ENCODE assay signal across 1 cellular context in the genomic region with DNA sequence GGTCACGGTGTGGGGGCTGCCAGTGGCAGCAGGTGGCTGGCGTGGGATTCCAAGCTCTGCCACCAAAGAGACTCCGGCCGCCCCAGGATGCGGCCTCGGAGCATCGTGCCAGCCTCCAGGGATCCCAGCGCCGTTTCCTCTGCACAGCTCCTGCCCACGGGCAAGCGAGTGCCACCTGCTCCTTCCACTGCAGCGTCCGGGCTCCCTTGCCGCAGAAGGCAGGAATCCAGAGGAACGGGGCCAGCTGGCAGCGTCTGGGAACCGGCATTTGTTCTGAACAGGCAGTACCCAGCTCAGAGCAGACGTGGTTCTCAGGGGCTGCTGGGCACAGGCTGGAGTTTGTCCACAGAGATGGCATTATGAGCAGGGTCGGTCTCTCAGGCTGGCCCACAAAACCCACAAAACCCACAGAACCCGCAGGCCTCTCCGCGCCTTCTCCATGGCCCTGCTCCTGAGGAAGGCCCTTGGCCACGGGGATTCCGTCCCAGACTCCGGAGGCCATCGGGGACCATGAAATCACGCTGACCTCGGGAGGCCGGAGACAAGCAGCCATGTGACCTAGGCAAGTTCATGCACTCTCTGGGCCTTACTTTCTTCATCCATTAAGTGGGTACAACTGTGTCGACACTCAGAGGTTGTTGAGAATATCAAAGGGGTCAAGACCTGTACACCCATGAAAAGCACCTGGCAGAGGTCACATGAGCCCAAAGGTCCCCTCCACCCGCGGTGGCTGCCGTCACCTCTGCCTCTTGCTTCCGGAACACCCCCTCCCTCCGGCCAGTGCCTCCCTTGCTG.
TF ChIP-seq lines count a peak whose summit lies in the region.

No MANE protein-coding gene starts in this region.

TF ChIP-seq in K562, 482 proteins besides CTCF, POLR2A, EP300 and RAD21 (continued from another document):
- TF ChIP-seq CEBPB (tag; IDR thresholded peaks at IDR 0.05), result 0 out of 2 replicates have a peak, but pooled peaks have one; percentile 20
- TF ChIP-seq KDM1A (IDR thresholded peaks at IDR 0.05), result peak in 1 of 2 experiments; percentile 51; a peak in 1 of 4 replicates
- TF ChIP-seq, protein P1, sequence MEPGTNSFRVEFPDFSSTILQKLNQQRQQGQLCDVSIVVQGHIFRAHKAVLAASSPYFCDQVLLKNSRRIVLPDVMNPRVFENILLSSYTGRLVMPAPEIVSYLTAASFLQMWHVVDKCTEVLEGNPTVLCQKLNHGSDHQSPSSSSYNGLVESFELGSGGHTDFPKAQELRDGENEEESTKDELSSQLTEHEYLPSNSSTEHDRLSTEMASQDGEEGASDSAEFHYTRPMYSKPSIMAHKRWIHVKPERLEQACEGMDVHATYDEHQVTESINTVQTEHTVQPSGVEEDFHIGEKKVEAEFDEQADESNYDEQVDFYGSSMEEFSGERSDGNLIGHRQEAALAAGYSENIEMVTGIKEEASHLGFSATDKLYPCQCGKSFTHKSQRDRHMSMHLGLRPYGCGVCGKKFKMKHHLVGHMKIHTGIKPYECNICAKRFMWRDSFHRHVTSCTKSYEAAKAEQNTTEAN (CRISPR knock-in tag; IDR thresholded peaks at IDR 0.05), result 0 out of 2 replicates have a peak, but pooled peaks have one; percentile 57
- TF ChIP-seq BCOR (IDR thresholded peaks at IDR 0.05), result peak; percentile 76
- peak; percentile 91 for TF ChIP-seq ZBTB1 (CRISPR knock-in tag; IDR thresholded peaks at IDR 0.05; ENCODE audit: borderline replicate concordance, low read depth)
- no peak for TF ChIP-seq HDAC2 (IDR thresholded peaks at IDR 0.05)
- no peak for TF ChIP-seq SP1 (CRISPR knock-in tag; IDR thresholded peaks at IDR 0.05)
- peak; percentile 39; the same call in 1 of the 2 replicates for TF ChIP-seq HNRNPL (IDR thresholded peaks at IDR 0.05; ENCODE audit: low read depth, low read length)
- TF ChIP-seq, protein P2, sequence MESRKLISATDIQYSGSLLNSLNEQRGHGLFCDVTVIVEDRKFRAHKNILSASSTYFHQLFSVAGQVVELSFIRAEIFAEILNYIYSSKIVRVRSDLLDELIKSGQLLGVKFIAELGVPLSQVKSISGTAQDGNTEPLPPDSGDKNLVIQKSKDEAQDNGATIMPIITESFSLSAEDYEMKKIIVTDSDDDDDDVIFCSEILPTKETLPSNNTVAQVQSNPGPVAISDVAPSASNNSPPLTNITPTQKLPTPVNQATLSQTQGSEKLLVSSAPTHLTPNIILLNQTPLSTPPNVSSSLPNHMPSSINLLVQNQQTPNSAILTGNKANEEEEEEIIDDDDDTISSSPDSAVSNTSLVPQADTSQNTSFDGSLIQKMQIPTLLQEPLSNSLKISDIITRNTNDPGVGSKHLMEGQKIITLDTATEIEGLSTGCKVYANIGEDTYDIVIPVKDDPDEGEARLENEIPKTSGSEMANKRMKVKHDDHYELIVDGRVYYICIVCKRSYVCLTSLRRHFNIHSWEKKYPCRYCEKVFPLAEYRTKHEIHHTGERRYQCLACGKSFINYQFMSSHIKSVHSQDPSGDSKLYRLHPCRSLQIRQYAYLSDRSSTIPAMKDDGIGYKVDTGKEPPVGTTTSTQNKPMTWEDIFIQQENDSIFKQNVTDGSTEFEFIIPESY (CRISPR knock-in tag; IDR thresholded peaks at IDR 0.05), result peak; percentile 25; the same call in 1 of the 2 replicates
